ENCODE assay signal across 1 cellular context in genomic region chr9:137703842-137704508, GRCh38.
TF ChIP-seq lines count a peak whose summit lies in the region.

No MANE protein-coding gene starts in this region.

TF ChIP-seq in WTC11, 78 proteins besides CTCF, POLR2A, EP300 and RAD21 (continued from another document):
- TF ChIP-seq PREB (CRISPR knock-in tag; IDR thresholded peaks at IDR 0.05; ENCODE audit: borderline replicate concordance) (no peak), PRDM15 (CRISPR knock-in tag; IDR thresholded peaks at IDR 0.05) (no peak), ESRRA (CRISPR knock-in tag; IDR thresholded peaks at IDR 0.05; ENCODE audit: borderline replicate concordance) (no peak), MYBL2 (CRISPR knock-in tag; IDR thresholded peaks at IDR 0.05) (no peak), NR1H2 (CRISPR knock-in tag; IDR thresholded peaks at IDR 0.05) (no peak), OVOL2 (CRISPR knock-in tag; IDR thresholded peaks at IDR 0.05; ENCODE audit: borderline replicate concordance) (no peak), ATF3 (CRISPR knock-in tag; conservative IDR thresholded peaks at IDR 0.05) (no peak), KAT7 (CRISPR knock-in tag; IDR thresholded peaks at IDR 0.05; ENCODE audit: borderline replicate concordance) (no peak), SMAD3 (CRISPR knock-in tag; IDR thresholded peaks at IDR 0.05; ENCODE audit: borderline replicate concordance) (no peak), STAT6 (CRISPR knock-in tag; conservative IDR thresholded peaks at IDR 0.05; ENCODE audit: low read depth) (no peak), ERG (CRISPR knock-in tag; IDR thresholded peaks at IDR 0.05) (no peak), ZNF281 (CRISPR knock-in tag; IDR thresholded peaks at IDR 0.05) (no peak)
